Comparison of ENCODE assay signal across 1 cellular context in genomic region chr20:41339957-41340326, GRCh38.
TF ChIP-seq lines count a peak whose summit lies in the region.

No MANE protein-coding gene starts in this region.

TF ChIP-seq in K562, 482 proteins besides CTCF, POLR2A, EP300 and RAD21:
- TF ChIP-seq BHLHE40 (IDR thresholded peaks at IDR 0.05; ENCODE audit: low read length) (peak; percentile 26; the same call in 1 of the 2 replicates), HDAC2 (IDR thresholded peaks at IDR 0.05) (0 out of 2 replicates have a peak, but pooled peaks have one; percentile 49), EZH2 (IDR thresholded peaks at IDR 0.05; ENCODE audit: borderline replicate concordance, low read depth, low read length) (no peak), CC2D1A (IDR thresholded peaks at IDR 0.05) (peak; percentile 85), RUNX1 (IDR thresholded peaks at IDR 0.05; ENCODE audit: low read depth) (0 out of 2 replicates have a peak, but pooled peaks have one; percentile 43), STAG1 (CRISPR knock-in tag; IDR thresholded peaks at IDR 0.05; ENCODE audit: borderline replicate concordance) (peak; percentile 99), CREM (IDR thresholded peaks at IDR 0.05; ENCODE audit: low read depth) (peak; percentile 59), ZFP36 (IDR thresholded peaks at IDR 0.05; ENCODE audit: low read depth, low read length, partially characterized antibody) (peak; percentile 84), ZNF24 (IDR thresholded peaks at IDR 0.05) (peak; percentile 86), CTBP1 (IDR thresholded peaks at IDR 0.05; ENCODE audit: borderline replicate concordance) (peak; percentile 92), TCF7 (IDR thresholded peaks at IDR 0.05; ENCODE audit: borderline replicate concordance) (0 out of 2 replicates have a peak, but pooled peaks have one; percentile 48), JUND (IDR thresholded peaks at IDR 0.05; ENCODE audit: borderline replicate concordance, low read depth, low read length) (peak; percentile 56; the same call in 1 of the 2 replicates), JUND (tag; IDR thresholded peaks at IDR 0.05; ENCODE audit: borderline replicate concordance, low read depth, low read length) (no peak; the same call in 2 of the 3 replicates), SMC3 (conservative IDR thresholded peaks at IDR 0.05; ENCODE audit: insufficient read depth, low read depth, low read length) (peak; percentile 97), ZNF384 (IDR thresholded peaks at IDR 0.05; ENCODE audit: low read depth, low read length) (peak; percentile 24; the same call in 1 of the 2 replicates), TOE1 (IDR thresholded peaks at IDR 0.05; ENCODE audit: borderline replicate concordance) (peak; percentile 52; the same call in 1 of the 2 replicates), TOE1 (CRISPR knock-in tag; IDR thresholded peaks at IDR 0.05; ENCODE audit: borderline replicate concordance, low read depth) (no peak), ZC3H11A (IDR thresholded peaks at IDR 0.05; ENCODE audit: low read depth, low read length) (0 out of 2 replicates have a peak, but pooled peaks have one; percentile 44), TFAP4 (CRISPR knock-in tag; IDR thresholded peaks at IDR 0.05; ENCODE audit: borderline replicate concordance) (peak; percentile 57; the same call in 1 of the 2 replicates), KHSRP (IDR thresholded peaks at IDR 0.05) (no peak), MTA3 (IDR thresholded peaks at IDR 0.05; ENCODE audit: borderline replicate concordance) (peak; percentile 47; the same call in 1 of the 2 replicates), ZNF354B (CRISPR knock-in tag; IDR thresholded peaks at IDR 0.05) (no peak), MAZ (CRISPR knock-in tag; conservative IDR thresholded peaks at IDR 0.05 in 1 of 2, IDR thresholded peaks at IDR 0.05 in 1 of 2) (peak in 1 of 2 experiments; percentile 65; a peak in 2 of 4 replicates), PHF21A (IDR thresholded peaks at IDR 0.05; ENCODE audit: borderline replicate concordance, low read depth) (peak; percentile 17; the same call in 1 of the 2 replicates), SP2 (IDR thresholded peaks at IDR 0.05; ENCODE audit: extremely low read depth, low read depth, low read length, poor library complexity, severe bottlenecking) (no peak), SRF (CRISPR knock-in tag; IDR thresholded peaks at IDR 0.05) (peak in 1 of 2 experiments; percentile 50; a peak in 2 of 4 replicates), ZEB2 (IDR thresholded peaks at IDR 0.05) (peak; percentile 96), MYBL2 (IDR thresholded peaks at IDR 0.05; ENCODE audit: low read depth) (no peak), MYBL2 (CRISPR knock-in tag; IDR thresholded peaks at IDR 0.05; ENCODE audit: borderline replicate concordance) (no peak), ELF2 (CRISPR knock-in tag; IDR thresholded peaks at IDR 0.05) (no peak), ZNF75A (CRISPR knock-in tag; IDR thresholded peaks at IDR 0.05) (no peak), GABPA (tag; conservative IDR thresholded peaks at IDR 0.05; ENCODE audit: low read depth) (no peak), ARID2 (IDR thresholded peaks at IDR 0.05) (peak; percentile 96), XRCC5 (IDR thresholded peaks at IDR 0.05; ENCODE audit: low read depth, low read length) (peak; percentile 89), HMGN3 (IDR thresholded peaks at IDR 0.05; ENCODE audit: borderline replicate concordance, extremely low read depth, insufficient read length, low read depth, low read length) (peak; percentile 59), ZKSCAN8 (CRISPR knock-in tag; IDR thresholded peaks at IDR 0.05) (peak; percentile 100), RB1 (IDR thresholded peaks at IDR 0.05; ENCODE audit: low read depth) (peak; percentile 76), NR4A1 (CRISPR knock-in tag; IDR thresholded peaks at IDR 0.05) (no peak), NR4A1 (tag; IDR thresholded peaks at IDR 0.05) (peak; percentile 40; the same call in 1 of the 2 replicates), KDM4B (IDR thresholded peaks at IDR 0.05; ENCODE audit: borderline replicate concordance in 2 of 2, low read depth in 1 of 2) (no peak), SMARCA5 (IDR thresholded peaks at IDR 0.05) (peak; percentile 55; the same call in 1 of the 2 replicates), BCOR (IDR thresholded peaks at IDR 0.05) (peak; percentile 64; the same call in 1 of the 2 replicates), PKNOX1 (IDR thresholded peaks at IDR 0.05) (peak; percentile 6; the same call in 1 of the 2 replicates), VEZF1 (CRISPR knock-in tag; IDR thresholded peaks at IDR 0.05) (0 out of 2 replicates have a peak, but pooled peaks have one; percentile 30), DACH1 (IDR thresholded peaks at IDR 0.05; ENCODE audit: partially characterized antibody) (peak; percentile 5), SOX6 (IDR thresholded peaks at IDR 0.05) (0 out of 2 replicates have a peak, but pooled peaks have one; percentile 9), TEAD1 (CRISPR knock-in tag; IDR thresholded peaks at IDR 0.05) (peak in 1 of 2 experiments; percentile 82; a peak in 1 of 4 replicates), DPF2 (IDR thresholded peaks at IDR 0.05) (peak; percentile 42; the same call in 1 of the 2 replicates), RCOR1 (IDR thresholded peaks at IDR 0.05; ENCODE audit: borderline replicate concordance in 1 of 2, low read depth in 2 of 2, low read length in 2 of 2) (peak in 1 of 2 experiments; percentile 75; a peak in 1 of 4 replicates), KDM1A (IDR thresholded peaks at IDR 0.05) (peak in 1 of 2 experiments; percentile 55; a peak in 1 of 4 replicates), MYNN (IDR thresholded peaks at IDR 0.05) (peak; percentile 23; the same call in 1 of the 2 replicates), MYNN (CRISPR knock-in tag; IDR thresholded peaks at IDR 0.05) (no peak), DEAF1 (CRISPR knock-in tag; IDR thresholded peaks at IDR 0.05) (peak; percentile 92), CBX8 (IDR thresholded peaks at IDR 0.05; ENCODE audit: borderline replicate concordance, extremely low read depth, low read depth, low read length, poor library complexity, severe bottlenecking) (no peak), ZNF830 (CRISPR knock-in tag; IDR thresholded peaks at IDR 0.05) (no peak), HLTF (IDR thresholded peaks at IDR 0.05) (0 out of 2 replicates have a peak, but pooled peaks have one; percentile 36), ZNF696 (CRISPR knock-in tag; conservative IDR thresholded peaks at IDR 0.05) (no peak)
- TF ChIP-seq, protein P1, sequence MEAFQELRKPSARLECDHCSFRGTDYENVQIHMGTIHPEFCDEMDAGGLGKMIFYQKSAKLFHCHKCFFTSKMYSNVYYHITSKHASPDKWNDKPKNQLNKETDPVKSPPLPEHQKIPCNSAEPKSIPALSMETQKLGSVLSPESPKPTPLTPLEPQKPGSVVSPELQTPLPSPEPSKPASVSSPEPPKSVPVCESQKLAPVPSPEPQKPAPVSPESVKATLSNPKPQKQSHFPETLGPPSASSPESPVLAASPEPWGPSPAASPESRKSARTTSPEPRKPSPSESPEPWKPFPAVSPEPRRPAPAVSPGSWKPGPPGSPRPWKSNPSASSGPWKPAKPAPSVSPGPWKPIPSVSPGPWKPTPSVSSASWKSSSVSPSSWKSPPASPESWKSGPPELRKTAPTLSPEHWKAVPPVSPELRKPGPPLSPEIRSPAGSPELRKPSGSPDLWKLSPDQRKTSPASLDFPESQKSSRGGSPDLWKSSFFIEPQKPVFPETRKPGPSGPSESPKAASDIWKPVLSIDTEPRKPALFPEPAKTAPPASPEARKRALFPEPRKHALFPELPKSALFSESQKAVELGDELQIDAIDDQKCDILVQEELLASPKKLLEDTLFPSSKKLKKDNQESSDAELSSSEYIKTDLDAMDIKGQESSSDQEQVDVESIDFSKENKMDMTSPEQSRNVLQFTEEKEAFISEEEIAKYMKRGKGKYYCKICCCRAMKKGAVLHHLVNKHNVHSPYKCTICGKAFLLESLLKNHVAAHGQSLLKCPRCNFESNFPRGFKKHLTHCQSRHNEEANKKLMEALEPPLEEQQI (IDR thresholded peaks at IDR 0.05) = peak; percentile 33; the same call in 1 of the 2 replicates
- TF ChIP-seq, protein P2, sequence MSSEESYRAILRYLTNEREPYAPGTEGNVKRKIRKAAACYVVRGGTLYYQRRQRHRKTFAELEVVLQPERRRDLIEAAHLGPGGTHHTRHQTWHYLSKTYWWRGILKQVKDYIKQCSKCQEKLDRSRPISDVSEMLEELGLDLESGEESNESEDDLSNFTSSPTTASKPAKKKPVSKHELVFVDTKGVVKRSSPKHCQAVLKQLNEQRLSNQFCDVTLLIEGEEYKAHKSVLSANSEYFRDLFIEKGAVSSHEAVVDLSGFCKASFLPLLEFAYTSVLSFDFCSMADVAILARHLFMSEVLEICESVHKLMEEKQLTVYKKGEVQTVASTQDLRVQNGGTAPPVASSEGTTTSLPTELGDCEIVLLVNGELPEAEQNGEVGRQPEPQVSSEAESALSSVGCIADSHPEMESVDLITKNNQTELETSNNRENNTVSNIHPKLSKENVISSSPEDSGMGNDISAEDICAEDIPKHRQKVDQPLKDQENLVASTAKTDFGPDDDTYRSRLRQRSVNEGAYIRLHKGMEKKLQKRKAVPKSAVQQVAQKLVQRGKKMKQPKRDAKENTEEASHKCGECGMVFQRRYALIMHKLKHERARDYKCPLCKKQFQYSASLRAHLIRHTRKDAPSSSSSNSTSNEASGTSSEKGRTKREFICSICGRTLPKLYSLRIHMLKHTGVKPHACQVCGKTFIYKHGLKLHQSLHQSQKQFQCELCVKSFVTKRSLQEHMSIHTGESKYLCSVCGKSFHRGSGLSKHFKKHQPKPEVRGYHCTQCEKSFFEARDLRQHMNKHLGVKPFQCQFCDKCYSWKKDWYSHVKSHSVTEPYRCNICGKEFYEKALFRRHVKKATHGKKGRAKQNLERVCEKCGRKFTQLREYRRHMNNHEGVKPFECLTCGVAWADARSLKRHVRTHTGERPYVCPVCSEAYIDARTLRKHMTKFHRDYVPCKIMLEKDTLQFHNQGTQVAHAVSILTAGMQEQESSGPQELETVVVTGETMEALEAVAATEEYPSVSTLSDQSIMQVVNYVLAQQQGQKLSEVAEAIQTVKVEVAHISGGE (CRISPR knock-in tag; IDR thresholded peaks at IDR 0.05) = no peak; a peak in 1 of 6 replicates
- TF ChIP-seq, protein P3, sequence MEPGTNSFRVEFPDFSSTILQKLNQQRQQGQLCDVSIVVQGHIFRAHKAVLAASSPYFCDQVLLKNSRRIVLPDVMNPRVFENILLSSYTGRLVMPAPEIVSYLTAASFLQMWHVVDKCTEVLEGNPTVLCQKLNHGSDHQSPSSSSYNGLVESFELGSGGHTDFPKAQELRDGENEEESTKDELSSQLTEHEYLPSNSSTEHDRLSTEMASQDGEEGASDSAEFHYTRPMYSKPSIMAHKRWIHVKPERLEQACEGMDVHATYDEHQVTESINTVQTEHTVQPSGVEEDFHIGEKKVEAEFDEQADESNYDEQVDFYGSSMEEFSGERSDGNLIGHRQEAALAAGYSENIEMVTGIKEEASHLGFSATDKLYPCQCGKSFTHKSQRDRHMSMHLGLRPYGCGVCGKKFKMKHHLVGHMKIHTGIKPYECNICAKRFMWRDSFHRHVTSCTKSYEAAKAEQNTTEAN (CRISPR knock-in tag; IDR thresholded peaks at IDR 0.05) = 0 out of 2 replicates have a peak, but pooled peaks have one; percentile 52
- TF ChIP-seq, protein P4, sequence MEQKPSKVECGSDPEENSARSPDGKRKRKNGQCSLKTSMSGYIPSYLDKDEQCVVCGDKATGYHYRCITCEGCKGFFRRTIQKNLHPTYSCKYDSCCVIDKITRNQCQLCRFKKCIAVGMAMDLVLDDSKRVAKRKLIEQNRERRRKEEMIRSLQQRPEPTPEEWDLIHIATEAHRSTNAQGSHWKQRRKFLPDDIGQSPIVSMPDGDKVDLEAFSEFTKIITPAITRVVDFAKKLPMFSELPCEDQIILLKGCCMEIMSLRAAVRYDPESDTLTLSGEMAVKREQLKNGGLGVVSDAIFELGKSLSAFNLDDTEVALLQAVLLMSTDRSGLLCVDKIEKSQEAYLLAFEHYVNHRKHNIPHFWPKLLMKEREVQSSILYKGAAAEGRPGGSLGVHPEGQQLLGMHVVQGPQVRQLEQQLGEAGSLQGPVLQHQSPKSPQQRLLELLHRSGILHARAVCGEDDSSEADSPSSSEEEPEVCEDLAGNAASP (IDR thresholded peaks at IDR 0.05) = no peak
